ENCODE assay signal across 10 cellular contexts in genomic region chr3:58214484-58215316, GRCh38. TPM values are rescaled to one million over a fixed set of nuclear protein-coding genes. Genes with fewer than 3 reads are reported as not detected.
A peak's percentile ranks its signal among the peaks of the same experiment; 100 is the strongest.
DNase-seq lines count a peak whose midpoint lies in the region; ATAC-seq and TF ChIP-seq lines count a peak whose summit lies in the region.
"Had no signal": no experiment of that assay in that cellular context is flagged by ENCODE, and none has a peak within 500 bp of the region (broad histone marks: within the 10 kb centered on the region; RNA-seq: fewer than 3 reads in every experiment).

No MANE protein-coding gene starts in this region.

- DNase-seq in GM10248 (ENCODE audit: extremely low spot score) (peak; percentile 67), myocyte (ENCODE audit: low read depth) (peak; percentile 55), LoVo (ENCODE audit: low spot score) (no peak), H4 (ENCODE audit: low spot score) (no peak), endothelial cell (ENCODE audit: low spot score) (no peak)
- peak; percentile 25 for DNase-seq in activated CD4-positive, alpha-beta memory T cell treated with anti-CD3 and anti-CD28 coated beads, Interleukin-2, amount 10 ng/mL, durations not matched to agents 7 days and 5 days
- DNase-seq: left cardiac atrium had no signal

- peaks cover 28% of the 10 kb centered on the region for H3K4me1 Mint-ChIP-seq in activated CD4-positive, alpha-beta memory T cell treated with anti-CD3 and anti-CD28 coated beads, Interleukin-2, amount 10 ng/mL, durations not matched to agents 7 days and 5 days
- peaks cover 7% of the 10 kb centered on the region for H3K4me1 Mint-ChIP-seq in endothelial cell (ENCODE audit: unreplicated experiment)

- POLR2A ChIA-PET in GM10248 (lab: Yijun Ruan, JAX), result interaction anchor here (0.5 to 2.3 kb wide), 6 partner anchors 10 to 18 kb away, joined by 3 to 20 read pairs (median 6); no protein-coding TSS in a partner anchor
- POLR2A ChIA-PET in activated CD4-positive, alpha-beta memory T cell treated with anti-CD3 and anti-CD28 coated beads, Interleukin-2, amount 10 ng/mL, durations not matched to agents 7 days and 5 days (lab: Charles Lee), result no interaction called here

- CTCF ChIA-PET in GM10248 (lab: Yijun Ruan, JAX), result interaction anchor here (1.0 to 13.8 kb wide), 13 partner anchors 9 to 120 kb away, joined by 3 to 195 read pairs (median 6); partner anchors contain the start of genes ABHD6, HTD2 and RPP14
- CTCF ChIA-PET in activated CD4-positive, alpha-beta memory T cell treated with anti-CD3 and anti-CD28 coated beads, Interleukin-2, amount 10 ng/mL, durations not matched to agents 7 days and 5 days (lab: Charles Lee), result interaction anchor here (0.8 to 4.9 kb wide), 8 partner anchors 9 to 91 kb away, joined by 3 to 25 read pairs (median 4); partner anchors contain the start of genes HTD2 and RPP14

- H3K9me3 Mint-ChIP-seq in activated CD4-positive, alpha-beta memory T cell treated with anti-CD3 and anti-CD28 coated beads, Interleukin-2, amount 10 ng/mL, durations not matched to agents 7 days and 5 days, result no peaks in the 10 kb centered on the region
- H3K9me3 Mint-ChIP-seq in endothelial cell (ENCODE audit: unreplicated experiment), result no peaks in the 10 kb centered on the region

- H3K36me3 Mint-ChIP-seq in activated CD4-positive, alpha-beta memory T cell treated with anti-CD3 and anti-CD28 coated beads, Interleukin-2, amount 10 ng/mL, durations not matched to agents 7 days and 5 days (ENCODE audit: low read depth), result no peaks in the 10 kb centered on the region
- H3K36me3 Mint-ChIP-seq in endothelial cell (ENCODE audit: low read depth, unreplicated experiment), result no peaks in the 10 kb centered on the region

- H3K4me3 Mint-ChIP-seq in activated CD4-positive, alpha-beta memory T cell treated with anti-CD3 and anti-CD28 coated beads, Interleukin-2, amount 10 ng/mL, durations not matched to agents 7 days and 5 days, result no peak overlapping the region
- H3K4me3 Mint-ChIP-seq in endothelial cell (ENCODE audit: unreplicated experiment), result no peak overlapping the region

- no peak overlapping the region for H3K27ac Mint-ChIP-seq in activated CD4-positive, alpha-beta memory T cell treated with anti-CD3 and anti-CD28 coated beads, Interleukin-2, amount 10 ng/mL, durations not matched to agents 7 days and 5 days
- H3K27ac Mint-ChIP-seq in endothelial cell (ENCODE audit: unreplicated experiment), result no peak overlapping the region

- ATAC-seq in GM19455 (IDR thresholded peaks at IDR 0.05; ENCODE audit: unreplicated experiment) (peak; percentile 72), HG03439 (IDR thresholded peaks at IDR 0.05; ENCODE audit: unreplicated experiment) (peak; percentile 68)

- TF ChIP-seq CTCF in GM10248 (IDR thresholded peaks at IDR 0.05; ENCODE audit: control extremely low read depth, extremely low read depth, low read depth, missing control alignments) (peak; percentile 30), endothelial cell (IDR thresholded peaks at IDR 0.05; ENCODE audit: unreplicated experiment) (no peak)

- peaks cover 18% of the 10 kb centered on the region for H3K27me3 Mint-ChIP-seq in activated CD4-positive, alpha-beta memory T cell treated with anti-CD3 and anti-CD28 coated beads, Interleukin-2, amount 10 ng/mL, durations not matched to agents 7 days and 5 days
- H3K27me3 Mint-ChIP-seq in endothelial cell (ENCODE audit: unreplicated experiment), result peaks cover 4% of the 10 kb centered on the region

RNA-seq across cellular contexts. Expression of gene DNASE1L3, which starts 3.9 kb away (rescaled TPM):
- total RNA-seq in activated CD4-positive, alpha-beta memory T cell treated with anti-CD3 and anti-CD28 coated beads, Interleukin-2, amount 10 ng/mL, durations not matched to agents 7 days and 5 days, result not detected
- total RNA-seq in myocyte, result not detected in 2 replicates
- polyA plus RNA-seq in myocyte (2012), result not detected
- total RNA-seq in H4 (2014; rRNA removed; shearing (Covaris generic)), result not detected in 2 replicates
- 1.6 TPM for total RNA-seq in endothelial cell (ENCODE audit: unreplicated experiment)
- total RNA-seq: T-helper 1 cell treated with Interleukin-12 subunit alpha and Interleukin-12 subunit beta and Interleukin-4 antibody, amounts not matched to agents 30 ng/mL and 1 ng/mL, for 36 hours had no signal

RNA-seq across cellular contexts. Expression of gene ABHD6, which starts 22.9 kb away (rescaled TPM):
- 1 to 10 TPM; 4.5 to 6.1 TPM for total RNA-seq in activated CD4-positive, alpha-beta memory T cell treated with anti-CD3 and anti-CD28 coated beads, Interleukin-2, amount 10 ng/mL, durations not matched to agents 7 days and 5 days
- total RNA-seq in myocyte (5.8 and 6.1 TPM in 2 replicates), endothelial cell (ENCODE audit: unreplicated experiment) (3.0 TPM)
- 6.6 TPM for polyA plus RNA-seq in myocyte (2012)
- 7.8 and 10.8 TPM in 2 replicates for total RNA-seq in H4 (2014; rRNA removed; shearing (Covaris generic))

Comparison
In these comparisons a context has a peak if more than half of its experiments do, and no peak if none do; other contexts are left out.
1. DNase-seq: peak in GM10248 (single experiment), activated CD4-positive, alpha-beta memory T cell treated with anti-CD3 and anti-CD28 coated beads, Interleukin-2, amount 10 ng/mL, durations not matched to agents 7 days and 5 days (single experiment) and myocyte (single experiment); none in LoVo (single experiment), H4 (single experiment) and endothelial cell (single experiment).